ENCODE assay signal across 14 cellular contexts in genomic region chr1:119783354-119784126, GRCh38. TPM values are rescaled to one million over a fixed set of nuclear protein-coding genes. Genes with fewer than 3 reads are reported as not detected.
DNase-seq lines count a peak whose midpoint lies in the region; ATAC-seq, FAIRE-seq and TF ChIP-seq lines count a peak whose summit lies in the region.
"Had no signal": no experiment of that assay in that cellular context is flagged by ENCODE, and none has a peak within 500 bp of the region (broad histone marks: within the 10 kb centered on the region; RNA-seq: fewer than 3 reads in every experiment).

No MANE protein-coding gene starts in this region.

- no peak for TF ChIP-seq RAD21 in H1 (IDR thresholded peaks at IDR 0.05 in 1 of 2, conservative IDR thresholded peaks at IDR 0.05 in 1 of 2; ENCODE audit: low read depth in 2 of 2, low read length in 2 of 2)

- no peaks in the 10 kb centered on the region for H3K23me2 ChIP-seq in H1 (ENCODE audit: low read depth, low read length)

- H3K4me2 ChIP-seq in PC-3 (ENCODE audit: low read length) = peak overlapping the region; percentile 64
- H3K4me2 ChIP-seq in H1 (ENCODE audit: insufficient read depth in 1 of 2, low read depth in 2 of 2, low read length in 2 of 2) = no peak overlapping the region
- H3K4me2 ChIP-seq: A549 had no signal

- H3K79me2 ChIP-seq in PC-3 (ENCODE audit: low read length) = no peaks in the 10 kb centered on the region
- no peaks in the 10 kb centered on the region for H3K79me2 ChIP-seq in H1 (ENCODE audit: control insufficient read depth in 1 of 2, insufficient read depth in 2 of 2, low read length in 2 of 2)

- WGBS in H1 (ENCODE audit: extremely low coverage in 1 of 2, insufficient coverage in 1 of 2, insufficient read length in 1 of 2, insufficient replicate concordance in 2 of 2, low coverage in 1 of 2, low lambda C conversion rate in 2 of 2, missing lambda C conversion rate in 1 of 2), 2 experiments = 91% methylated on average over 5 of the region's 5 CpGs; no CpG with 5 or more reads in 1 of the 2 experiments

- no peak overlapping the region for H3K27ac Mint-ChIP-seq in activated T-cell treated with anti-CD3 and anti-CD28 coated beads, Interleukin-2, amount 50 U/mL, for 72 hours
- H3K27ac Mint-ChIP-seq in activated T-cell treated with anti-CD3 and anti-CD28 coated beads, Interleukin-2, amount 50 U/mL, for 24 hours = no peak overlapping the region
- H3K27ac Mint-ChIP-seq in progenitor cell of endocrine pancreas = peak overlapping the region; percentile 86

- H2AFZ ChIP-seq in PC-3 (ENCODE audit: low read length) (no peak overlapping the region), H1 (ENCODE audit: low read length) (no peak overlapping the region)

- H3K36me3 ChIP-seq in PC-3 (ENCODE audit: low read depth, low read length) = no peaks in the 10 kb centered on the region
- H3K36me3 ChIP-seq in H1 (ENCODE audit: control insufficient read depth in 2 of 4, insufficient read depth in 4 of 4, low read length in 3 of 4) = no peaks in the 10 kb centered on the region
- H3K36me3 ChIP-seq: vagina had no signal

- TF ChIP-seq POLR2A in H1 (IDR thresholded peaks at IDR 0.05; ENCODE audit: control extremely low read depth in 1 of 2, low read depth in 2 of 2, low read length in 2 of 2) = no peak

- no peak overlapping the region for H2BK12ac ChIP-seq in H1 (ENCODE audit: low read depth, low read length)

- no peak overlapping the region for H2AK5ac ChIP-seq in H1 (ENCODE audit: low read depth, low read length)

- H3K4me3 Mint-ChIP-seq in activated T-cell treated with anti-CD3 and anti-CD28 coated beads, Interleukin-2, amount 50 U/mL, for 72 hours = no peak overlapping the region
- no peak overlapping the region for H3K4me3 Mint-ChIP-seq in activated T-cell treated with anti-CD3 and anti-CD28 coated beads, Interleukin-2, amount 50 U/mL, for 24 hours
- H3K4me3 Mint-ChIP-seq in progenitor cell of endocrine pancreas (ENCODE audit: low read depth) = no peak overlapping the region

- no peak overlapping the region for H2BK120ac ChIP-seq in H1 (replicated peaks; ENCODE audit: low read depth, low read length)

- no peak overlapping the region for H3K14ac ChIP-seq in H1 (ENCODE audit: insufficient read length)

- no peak overlapping the region for H3K4ac ChIP-seq in H1 (replicated peaks; ENCODE audit: insufficient read length, low read depth, low read length)

- no peak overlapping the region for H3K56ac ChIP-seq in H1 (replicated peaks; ENCODE audit: insufficient read length, low read depth, low read length)

- peaks cover 74% of the 10 kb centered on the region for H3K4me1 ChIP-seq in PC-3 (ENCODE audit: insufficient read depth, low read length)
- H3K4me1 ChIP-seq in H1 (replicated peaks in 1 of 4; ENCODE audit: control insufficient read depth in 3 of 4, insufficient read depth in 4 of 4, low read length in 3 of 4) = no peaks in the 10 kb centered on the region
- H3K4me1 ChIP-seq: A549 had no signal

- peak; percentile 25 to 28 for ATAC-seq in activated T-cell treated with anti-CD3 and anti-CD28 coated beads, Interleukin-2, amount 50 U/mL, for 72 hours (replicated peaks in 1 of 2)
- no peak for ATAC-seq in PC-3
- ATAC-seq: A549 had no signal

- no peaks in the 10 kb centered on the region for H3K36me3 Mint-ChIP-seq in activated T-cell treated with anti-CD3 and anti-CD28 coated beads, Interleukin-2, amount 50 U/mL, for 72 hours (ENCODE audit: insufficient read depth in 2 of 2)
- H3K36me3 Mint-ChIP-seq in activated T-cell treated with anti-CD3 and anti-CD28 coated beads, Interleukin-2, amount 50 U/mL, for 24 hours (ENCODE audit: low read depth) = no peaks in the 10 kb centered on the region
- H3K36me3 Mint-ChIP-seq in progenitor cell of endocrine pancreas (ENCODE audit: insufficient read depth) = no peaks in the 10 kb centered on the region

- FAIRE-seq in H1 (lab: Jason Lieb, UNC) = no peak
- FAIRE-seq: A549 had no signal

- no peak overlapping the region for H2BK20ac ChIP-seq in H1 (ENCODE audit: low read length)

- peaks cover 36% of the 10 kb centered on the region for H3K27me3 Mint-ChIP-seq in activated T-cell treated with anti-CD3 and anti-CD28 coated beads, Interleukin-2, amount 50 U/mL, for 72 hours (ENCODE audit: low read depth)
- H3K27me3 Mint-ChIP-seq in activated T-cell treated with anti-CD3 and anti-CD28 coated beads, Interleukin-2, amount 50 U/mL, for 24 hours = peaks cover 15% of the 10 kb centered on the region
- H3K27me3 Mint-ChIP-seq in progenitor cell of endocrine pancreas = no peaks in the 10 kb centered on the region

- H3K9me2 ChIP-seq in PC-3 (replicated peaks; ENCODE audit: low read length) = no peaks in the 10 kb centered on the region

- POLR2A ChIA-PET in PC-3 (lab: Charles Lee; ENCODE audit: unreplicated experiment) = no interaction called here
- POLR2A ChIA-PET in H1 (lab: Charles Lee; ENCODE audit: partially characterized antibody) = interaction anchor here (0.7 to 1.4 kb wide), 4 partner anchors 9 to 37 kb away, joined by 3 to 6 read pairs (median 4); no protein-coding TSS in a partner anchor

- H4K91ac ChIP-seq in H1 (replicated peaks; ENCODE audit: insufficient read length, low read length) = no peak overlapping the region

- H4K20me1 ChIP-seq in PC-3 (ENCODE audit: low read length) (no peaks in the 10 kb centered on the region), H1 (replicated peaks in 1 of 2; ENCODE audit: control insufficient read depth in 1 of 2, insufficient read depth in 2 of 2, low read length in 2 of 2) (no peaks in the 10 kb centered on the region)

- DNase-seq in activated T-cell treated with anti-CD3 and anti-CD28 coated beads, Interleukin-2, amount 50 U/mL, for 72 hours = no peak
- DNase-seq in activated T-cell treated with anti-CD3 and anti-CD28 coated beads, Interleukin-2, amount 50 U/mL, for 24 hours = no peak
- DNase-seq in PC-3 (peak; percentile 4), H1 (ENCODE audit: low read depth in 1 of 2, low spot score in 2 of 2) (peak in 1 of 2 experiments; percentile 29), progenitor cell of endocrine pancreas (ENCODE audit: low spot score, unreplicated experiment) (no peak), NCI-H187 (lab: John Stamatoyannopoulos, UW) (no peak), cortex of kidney (lab: John Stamatoyannopoulos, UW) (no peak), NCI-H524 (lab: John Stamatoyannopoulos, UW) (no peak)
- DNase-seq: activated CD4-positive, CD25-positive, alpha-beta regulatory T cell; activated T-cell treated with anti-CD3 and anti-CD28 coated beads, Interleukin-2, amount 50 U/mL, for 1 hour; NCI-H446 had no signal

- no peak for TF ChIP-seq CTCF in PC-3 (conservative IDR thresholded peaks at IDR 0.05; ENCODE audit: low read depth, low read length)
- TF ChIP-seq CTCF in H1 (IDR thresholded peaks at IDR 0.05; ENCODE audit: control extremely low read depth in 1 of 3, insufficient read depth in 1 of 3, low read depth in 1 of 3, low read length in 3 of 3) = no peak
- no peak for TF ChIP-seq CTCF in progenitor cell of endocrine pancreas (IDR thresholded peaks at IDR 0.05; ENCODE audit: unreplicated experiment)

- no peak overlapping the region for H3K4me3 ChIP-seq in PC-3 (ENCODE audit: low read length)
- no peak overlapping the region for H3K4me3 ChIP-seq in H1 (ENCODE audit: extremely low read depth in 1 of 4, insufficient read depth in 2 of 4, low read depth in 3 of 4, low read length in 4 of 4)
- H3K4me3 ChIP-seq: A549, vagina had no signal

- H3K79me1 ChIP-seq in H1 (ENCODE audit: low read depth, low read length) = no peaks in the 10 kb centered on the region

- H3K27me3 ChIP-seq in PC-3 (ENCODE audit: low read length) = no peaks in the 10 kb centered on the region
- H3K27me3 ChIP-seq in H1 (replicated peaks in 1 of 4; ENCODE audit: control insufficient read depth in 3 of 4, extremely low read depth in 1 of 4, insufficient read depth in 3 of 4, low read length in 3 of 4) = no peaks in the 10 kb centered on the region
- H3K27me3 ChIP-seq: vagina had no signal

- no TSS peak for BruUV-seq in PC-3 (replicated peaks; lab: Mats Ljungman, UMichigan)

- no peak overlapping the region for H3K18ac ChIP-seq in H1 (ENCODE audit: extremely low read depth, low read length)

- no peaks in the 10 kb centered on the region for H3K9me3 Mint-ChIP-seq in activated T-cell treated with anti-CD3 and anti-CD28 coated beads, Interleukin-2, amount 50 U/mL, for 72 hours
- H3K9me3 Mint-ChIP-seq in activated T-cell treated with anti-CD3 and anti-CD28 coated beads, Interleukin-2, amount 50 U/mL, for 24 hours = no peaks in the 10 kb centered on the region
- no peaks in the 10 kb centered on the region for H3K9me3 Mint-ChIP-seq in progenitor cell of endocrine pancreas (ENCODE audit: low read depth)

- no peak overlapping the region for H2BK5ac ChIP-seq in H1 (ENCODE audit: low read depth, low read length)

- H4K5ac ChIP-seq in H1 (ENCODE audit: insufficient read length, low read depth, low read length) = no peak overlapping the region

- H3K23ac ChIP-seq in H1 (ENCODE audit: insufficient read length) = no peak overlapping the region

- H3F3A ChIP-seq in PC-3 (ENCODE audit: low read length, unreplicated experiment) = no peaks in the 10 kb centered on the region

- H3K9me3 ChIP-seq in PC-3 (ENCODE audit: low read length) (no peaks in the 10 kb centered on the region), H1 (ENCODE audit: insufficient read depth in 2 of 2, low read depth in 1 of 2, low read length in 1 of 2) (no peaks in the 10 kb centered on the region)
- H3K9me3 ChIP-seq: A549, vagina had no signal

- H3K27ac ChIP-seq in PC-3 (ENCODE audit: low read length) (peak overlapping the region; percentile 49), H1 (ENCODE audit: low read depth, low read length) (no peak overlapping the region)
- H3K27ac ChIP-seq: A549, vagina had no signal

- intact Hi-C loops in PC-3 (cut with micrococcal nuclease) = loop anchor here (10.0 kb wide), 1 partner anchor 109 kb away; no protein-coding TSS in a partner anchor

- H3K9ac ChIP-seq in PC-3 (ENCODE audit: low read length) = no peak overlapping the region
- H3K9ac ChIP-seq in H1 (replicated peaks in 1 of 4; ENCODE audit: extremely low read depth in 1 of 4, low read depth in 3 of 4, low read length in 3 of 4) = no peak overlapping the region

- CTCF ChIA-PET in PC-3 (lab: Charles Lee) (no interaction called here), H1 (lab: Charles Lee; ENCODE audit: partially characterized antibody) (interaction anchor here (1.2 to 1.6 kb wide), 4 partner anchors 12 to 411 kb away, joined by 3 to 5 read pairs (median 4); no protein-coding TSS in a partner anchor)

- H3K4me1 Mint-ChIP-seq in activated T-cell treated with anti-CD3 and anti-CD28 coated beads, Interleukin-2, amount 50 U/mL, for 72 hours (ENCODE audit: low read depth) = peaks cover 22% of the 10 kb centered on the region
- H3K4me1 Mint-ChIP-seq in activated T-cell treated with anti-CD3 and anti-CD28 coated beads, Interleukin-2, amount 50 U/mL, for 24 hours (ENCODE audit: low read depth) = peaks cover 16% of the 10 kb centered on the region
- peaks cover 66% of the 10 kb centered on the region for H3K4me1 Mint-ChIP-seq in progenitor cell of endocrine pancreas (ENCODE audit: low read depth)

- no peak for TF ChIP-seq EP300 in H1 (IDR thresholded peaks at IDR 0.05; ENCODE audit: borderline replicate concordance in 1 of 2, low read depth in 2 of 2, low read length in 2 of 2)

- no peak overlapping the region for H4K8ac ChIP-seq in H1 (ENCODE audit: extremely low read depth, insufficient read depth, low read length)

- H2BK15ac ChIP-seq in H1 (ENCODE audit: low read length) = no peak overlapping the region

RNA-seq across cellular contexts. Expression of gene HMGCS2, which starts 14.8 kb away (rescaled TPM):
- not detected for total RNA-seq in activated T-cell treated with anti-CD3 and anti-CD28 coated beads, Interleukin-2, amount 50 U/mL, for 72 hours
- total RNA-seq in PC-3 (2014; rRNA removed) = not detected in 2 replicates
- total RNA-seq in H1 (2021; fragmentation: NEBNext Ultra II Directional; extraction: Animal tissue kit (Norgen Biotek cat#: 25700)) = not detected in 2 replicates
- not detected in 2 replicates for polyA plus RNA-seq in H1 (2011; rRNA removed)
- not detected for polyA plus RNA-seq in H1 (2011; cell fraction: cytosol; rRNA removed)
- not detected for polyA plus RNA-seq in H1 (2011; cell fraction: nucleus; rRNA removed)
- polyA plus RNA-seq in H1 (2012, experiment 1 of 2) = not detected in 4 replicates
- polyA plus RNA-seq in H1 (2012, experiment 2 of 2) = not detected
- not detected for polyA plus RNA-seq in H1 (2013, experiment 1 of 2)
- polyA plus RNA-seq in H1 (2013, experiment 2 of 2) = not detected
- not detected in 2 replicates for polyA minus RNA-seq in H1 (2011; rRNA and poly(A)+ RNA removed)
- polyA minus RNA-seq in H1 (2011; cell fraction: cytosol; rRNA and poly(A)+ RNA removed) = not detected
- not detected for polyA minus RNA-seq in H1 (2011; cell fraction: nucleus; rRNA and poly(A)+ RNA removed)
- total RNA-seq in progenitor cell of endocrine pancreas = 105 and 112 TPM in 2 replicates
- polyA plus RNA-seq: A549 had no signal

RNA-seq across cellular contexts. Expression of gene REG4, which starts 27.7 kb away (rescaled TPM):
- total RNA-seq in activated T-cell treated with anti-CD3 and anti-CD28 coated beads, Interleukin-2, amount 50 U/mL, for 72 hours = 1 to 10 TPM; 4.9 to 5.8 TPM
- total RNA-seq in PC-3 (2014; rRNA removed) (0.40 and 0.87 TPM in 2 replicates), progenitor cell of endocrine pancreas (0.40 and 0.67 TPM in 2 replicates)
- not detected in 2 replicates for total RNA-seq in H1 (2021; fragmentation: NEBNext Ultra II Directional; extraction: Animal tissue kit (Norgen Biotek cat#: 25700))
- not detected in 2 replicates for polyA plus RNA-seq in H1 (2011; rRNA removed)
- not detected for polyA plus RNA-seq in H1 (2011; cell fraction: cytosol; rRNA removed)
- not detected for polyA plus RNA-seq in H1 (2011; cell fraction: nucleus; rRNA removed)
- polyA plus RNA-seq in H1 (2012, experiment 1 of 2) = not detected in 4 replicates
- not detected for polyA plus RNA-seq in H1 (2012, experiment 2 of 2)
- polyA plus RNA-seq in H1 (2013, experiment 1 of 2) = not detected
- polyA plus RNA-seq in H1 (2013, experiment 2 of 2) = not detected
- not detected in 2 replicates for polyA minus RNA-seq in H1 (2011; rRNA and poly(A)+ RNA removed)
- polyA minus RNA-seq in H1 (2011; cell fraction: cytosol; rRNA and poly(A)+ RNA removed) = not detected
- polyA minus RNA-seq in H1 (2011; cell fraction: nucleus; rRNA and poly(A)+ RNA removed) = not detected
- total RNA-seq: omental fat pad, vagina had no signal
- polyA plus RNA-seq: A549 had no signal

Comparison
In these comparisons a context has a peak if more than half of its experiments do, and no peak if none do; other contexts are left out.
1. RNA of gene HMGCS2, which starts 14.8 kb away (total RNA-seq): 105 to 112 TPM in progenitor cell of endocrine pancreas; not detected in activated T-cell treated with anti-CD3 and anti-CD28 coated beads, Interleukin-2, amount 50 U/mL, for 72 hours, not detected in PC-3 and not detected in H1; every median in the first group is over 100 times any median in the second.